ENCODE assay signal across 8 cellular contexts in the genomic region with DNA sequence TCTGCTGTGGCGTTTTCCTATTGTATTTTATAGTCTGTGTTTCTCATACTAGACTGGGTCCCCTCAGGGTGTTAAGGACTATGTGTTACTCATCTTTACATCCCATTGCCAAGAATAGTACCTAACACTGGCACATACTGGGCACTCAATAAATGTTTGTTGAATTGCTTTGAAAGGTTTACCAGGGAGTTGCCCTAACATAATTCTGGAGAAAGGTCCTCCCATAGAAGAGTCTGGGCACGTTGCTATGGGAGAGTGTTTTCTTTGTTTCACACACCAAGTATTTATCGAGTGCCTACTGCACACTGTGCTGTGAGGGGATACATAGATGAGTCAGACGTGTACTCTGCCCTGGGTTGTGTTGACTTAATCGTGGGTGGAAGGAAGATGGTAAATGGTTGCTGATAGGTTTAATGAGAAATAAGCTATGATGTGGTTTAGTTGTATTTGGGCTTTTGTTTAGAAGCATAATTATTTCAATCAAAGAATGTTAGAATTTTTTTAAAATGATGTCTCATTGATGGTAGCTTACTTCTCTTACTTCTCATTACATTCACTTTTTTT. TPM values are rescaled to one million over a fixed set of nuclear protein-coding genes. Genes with fewer than 3 reads are reported as not detected.
DNase-seq lines count a peak whose midpoint lies in the region; ATAC-seq and TF ChIP-seq lines count a peak whose summit lies in the region.

No MANE protein-coding gene starts in this region.

- H3K27ac ChIP-seq in SJSA1 (peak overlapping the region; percentile 48), uterus (no peak overlapping the region)

- CTCF ChIA-PET in Calu3 (lab: Charles Lee): interaction anchor here (0.7 to 1.0 kb wide), 4 partner anchors 15 to 262 kb away, joined by 3 to 4 read pairs (median 3); no protein-coding TSS in a partner anchor

- intact Hi-C loops in Calu3 (cut with micrococcal nuclease; ENCODE audit: unreplicated experiment) (loop anchor here (5.0 kb wide), 1 partner anchor 35 kb away; no protein-coding TSS in a partner anchor), uterus (cut with DNase I; ENCODE audit: low total_unique reads) (no loop called here)

- TF ChIP-seq CTCF in Calu3 (IDR thresholded peaks at IDR 0.05; ENCODE audit: unreplicated experiment) (no peak), uterus (IDR thresholded peaks at IDR 0.05) (no peak)

- H3K4me1 Mint-ChIP-seq in Calu3 (ENCODE audit: low read depth, unreplicated experiment): peaks cover 44% of the 10 kb centered on the region

- H3K4me3 Mint-ChIP-seq in Calu3 (ENCODE audit: low read depth, unreplicated experiment): peak overlapping the region; percentile 43

- H3K4me3 ChIP-seq in SJSA1 (no peak overlapping the region), uterus (no peak overlapping the region)

- H3K9me3 ChIP-seq in SJSA1 (replicated peaks) (no peaks in the 10 kb centered on the region), uterus (no peaks in the 10 kb centered on the region)

- H3K27ac Mint-ChIP-seq in Calu3 (ENCODE audit: unreplicated experiment): peak overlapping the region; percentile 76

- H3K4me1 ChIP-seq in SJSA1 (replicated peaks): peaks cover 6% of the 10 kb centered on the region
- no peaks in the 10 kb centered on the region for H3K4me1 ChIP-seq in uterus

- BruUV-seq in Calu3 (replicated peaks; lab: Mats Ljungman, UMichigan): no TSS peak

- no peaks in the 10 kb centered on the region for H3K27me3 ChIP-seq in SJSA1 (replicated peaks)
- H3K27me3 ChIP-seq in uterus: no peaks in the 10 kb centered on the region

- DNase-seq in Calu3 (peak; percentile 57), SJSA1 (ENCODE audit: low read depth in 1 of 2, low spot score in 2 of 2) (peak; percentile 51 to 62), hepatic stellate cell (ENCODE audit: low spot score) (peak; percentile 42), uterus (no peak), C1 segment of cervical spinal cord (lab: John Stamatoyannopoulos, UW) (no peak), middle frontal gyrus (ENCODE audit: extremely low spot score, low spot score) (no peak)

- no peak for TF ChIP-seq POLR2A in uterus (IDR thresholded peaks at IDR 0.05)

- H3K27me3 Mint-ChIP-seq in Calu3 (ENCODE audit: unreplicated experiment): no peaks in the 10 kb centered on the region

- ATAC-seq in GM19328 (IDR thresholded peaks at IDR 0.05; ENCODE audit: unreplicated experiment) (peak; percentile 66), HG03159 (IDR thresholded peaks at IDR 0.05; ENCODE audit: unreplicated experiment) (peak; percentile 85)

- H3K9me3 Mint-ChIP-seq in Calu3 (ENCODE audit: low read depth, unreplicated experiment): no peaks in the 10 kb centered on the region

- H3K36me3 ChIP-seq in SJSA1 (0 out of 2 replicates have a peak, but pooled peaks cover 6% of the 10 kb centered on the region), uterus (no peaks in the 10 kb centered on the region)

- H3K36me3 Mint-ChIP-seq in Calu3 (ENCODE audit: insufficient read depth, unreplicated experiment): peaks cover 5% of the 10 kb centered on the region

RNA-seq across cellular contexts. Expression of a gene that starts 42.9 kb away (rescaled TPM):
- total RNA-seq in Calu3 (2022) (37.7 and 40.2 TPM in 2 replicates), uterus (100 to 1,000 TPM in 2 of 4 donors, 10 to 100 TPM in 2; 26.7 to 200 (median 92.5) TPM)
- total RNA-seq in SJSA1 (2014; rRNA removed; shearing (Covaris generic)): 9.1 and 14.5 TPM in 2 replicates

Comparison
In these comparisons a context has a peak if more than half of its experiments do, and no peak if none do; other contexts are left out.
1. DNase-seq: peak in Calu3 (single experiment), SJSA1 (2 of 2) and hepatic stellate cell (single experiment); none in uterus (0 of 2), C1 segment of cervical spinal cord (0 of 14) and middle frontal gyrus (single experiment).